1 cellular context compared by ENCODE assay signal in the genomic region with DNA sequence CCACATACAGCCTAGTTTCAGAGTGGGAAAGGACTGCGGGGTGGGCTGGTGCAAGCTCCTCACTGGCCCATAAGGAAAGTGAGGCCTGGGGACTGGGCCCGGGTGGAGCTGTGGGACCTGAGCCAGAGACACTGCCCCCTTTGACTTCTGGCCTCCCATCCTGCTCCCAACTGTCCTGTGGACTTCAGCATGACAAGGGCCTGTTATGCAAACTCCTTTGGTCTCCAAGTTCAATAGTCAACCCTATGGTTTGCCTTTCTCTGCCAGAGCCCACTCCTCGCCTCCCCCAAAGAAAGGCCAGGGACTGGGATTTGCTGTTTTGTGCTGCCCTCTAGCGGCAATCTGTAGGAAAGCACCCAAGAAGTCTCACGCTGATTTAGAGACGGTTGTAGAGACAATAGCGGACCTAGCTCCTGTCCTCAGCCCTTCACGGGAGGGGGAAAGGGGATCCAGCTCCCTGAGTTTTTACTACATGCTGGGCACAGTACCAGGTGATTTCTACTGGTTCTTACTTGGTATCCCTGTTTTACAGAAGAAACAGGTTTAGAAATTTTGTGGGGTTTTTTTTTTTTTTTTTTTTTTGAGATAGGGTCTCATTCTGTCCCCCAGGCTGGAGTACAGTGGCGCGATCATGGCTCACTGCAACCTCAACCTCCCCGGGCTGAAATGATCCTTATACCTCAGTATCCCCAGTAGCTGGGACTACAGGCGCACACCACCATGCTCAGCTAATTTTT.
TF ChIP-seq lines count a peak whose summit lies in the region.

No MANE protein-coding gene starts in this region.

TF ChIP-seq in K562, 482 proteins besides CTCF, POLR2A, EP300 and RAD21 (continued from another document and continues in another):
- TF ChIP-seq JUN (IDR thresholded peaks at IDR 0.05; ENCODE audit: borderline replicate concordance, low read depth, low read length) (0 out of 2 replicates have a peak, but pooled peaks have one; percentile 14), JUN (CRISPR knock-in tag; IDR thresholded peaks at IDR 0.05; ENCODE audit: borderline replicate concordance) (no peak), MAZ (CRISPR knock-in tag; conservative IDR thresholded peaks at IDR 0.05 in 1 of 2, IDR thresholded peaks at IDR 0.05 in 1 of 2) (0 out of 4 replicates have a peak, but pooled peaks of 1 of the 2 experiments have one; percentile 22), NFE2 (IDR thresholded peaks at IDR 0.05; ENCODE audit: low read depth) (no peak), POLR3G (IDR thresholded peaks at IDR 0.05; ENCODE audit: extremely low read depth, insufficient read length, insufficient replicate concordance) (no peak), GATAD2A (IDR thresholded peaks at IDR 0.05) (no peak), NFRKB (IDR thresholded peaks at IDR 0.05; ENCODE audit: low read depth) (no peak), JUNB (CRISPR knock-in tag; conservative IDR thresholded peaks at IDR 0.05) (no peak), PTTG1 (tag; IDR thresholded peaks at IDR 0.05; ENCODE audit: low read depth) (no peak), ZKSCAN8 (CRISPR knock-in tag; IDR thresholded peaks at IDR 0.05) (no peak), DMBX1 (CRISPR knock-in tag; IDR thresholded peaks at IDR 0.05; ENCODE audit: borderline replicate concordance) (no peak), HDGF (IDR thresholded peaks at IDR 0.05) (no peak), MXI1 (IDR thresholded peaks at IDR 0.05; ENCODE audit: low read depth, low read length) (no peak), SIN3A (IDR thresholded peaks at IDR 0.05; ENCODE audit: borderline replicate concordance in 2 of 2, control insufficient read depth in 1 of 2, low read depth in 2 of 2, low read length in 2 of 2) (no peak), ZNF175 (CRISPR knock-in tag; IDR thresholded peaks at IDR 0.05; ENCODE audit: low read depth) (no peak), SMARCA5 (IDR thresholded peaks at IDR 0.05) (no peak), SRF (CRISPR knock-in tag; IDR thresholded peaks at IDR 0.05) (no peak), ZNF384 (IDR thresholded peaks at IDR 0.05; ENCODE audit: low read depth, low read length) (peak; percentile 45; the same call in 1 of the 2 replicates), FUS (optimal IDR thresholded peaks at IDR 0.05; ENCODE audit: low read depth, low read length) (no peak), ZNF699 (CRISPR knock-in tag; IDR thresholded peaks at IDR 0.05; ENCODE audit: insufficient replicate concordance) (no peak), ZNF174 (CRISPR knock-in tag; IDR thresholded peaks at IDR 0.05) (no peak), MTF1 (CRISPR knock-in tag; IDR thresholded peaks at IDR 0.05; ENCODE audit: borderline replicate concordance) (no peak), HSF4 (CRISPR knock-in tag; IDR thresholded peaks at IDR 0.05; ENCODE audit: borderline replicate concordance) (no peak), NR2C1 (IDR thresholded peaks at IDR 0.05) (no peak), NR2C1 (tag; IDR thresholded peaks at IDR 0.05) (no peak), PURB (CRISPR knock-in tag; IDR thresholded peaks at IDR 0.05; ENCODE audit: low read depth) (no peak), RBM22 (IDR thresholded peaks at IDR 0.05; ENCODE audit: low read depth, low read length, poor library complexity, severe bottlenecking) (no peak), COPS2 (conservative IDR thresholded peaks at IDR 0.05) (no peak), XRCC5 (IDR thresholded peaks at IDR 0.05; ENCODE audit: low read depth, low read length) (peak; percentile 88; the same call in 1 of the 2 replicates), TBL1XR1 (IDR thresholded peaks at IDR 0.05; ENCODE audit: low read length in 2 of 2) (no peak)
- TF ChIP-seq, protein P1, sequence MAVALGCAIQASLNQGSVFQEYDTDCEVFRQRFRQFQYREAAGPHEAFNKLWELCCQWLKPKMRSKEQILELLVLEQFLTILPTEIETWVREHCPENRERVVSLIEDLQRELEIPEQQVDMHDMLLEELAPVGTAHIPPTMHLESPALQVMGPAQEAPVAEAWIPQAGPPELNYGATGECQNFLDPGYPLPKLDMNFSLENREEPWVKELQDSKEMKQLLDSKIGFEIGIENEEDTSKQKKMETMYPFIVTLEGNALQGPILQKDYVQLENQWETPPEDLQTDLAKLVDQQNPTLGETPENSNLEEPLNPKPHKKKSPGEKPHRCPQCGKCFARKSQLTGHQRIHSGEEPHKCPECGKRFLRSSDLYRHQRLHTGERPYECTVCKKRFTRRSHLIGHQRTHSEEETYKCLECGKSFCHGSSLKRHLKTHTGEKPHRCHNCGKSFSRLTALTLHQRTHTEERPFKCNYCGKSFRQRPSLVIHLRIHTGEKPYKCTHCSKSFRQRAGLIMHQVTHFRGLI (CRISPR knock-in tag; IDR thresholded peaks at IDR 0.05) = no peak
- TF ChIP-seq, protein P2, sequence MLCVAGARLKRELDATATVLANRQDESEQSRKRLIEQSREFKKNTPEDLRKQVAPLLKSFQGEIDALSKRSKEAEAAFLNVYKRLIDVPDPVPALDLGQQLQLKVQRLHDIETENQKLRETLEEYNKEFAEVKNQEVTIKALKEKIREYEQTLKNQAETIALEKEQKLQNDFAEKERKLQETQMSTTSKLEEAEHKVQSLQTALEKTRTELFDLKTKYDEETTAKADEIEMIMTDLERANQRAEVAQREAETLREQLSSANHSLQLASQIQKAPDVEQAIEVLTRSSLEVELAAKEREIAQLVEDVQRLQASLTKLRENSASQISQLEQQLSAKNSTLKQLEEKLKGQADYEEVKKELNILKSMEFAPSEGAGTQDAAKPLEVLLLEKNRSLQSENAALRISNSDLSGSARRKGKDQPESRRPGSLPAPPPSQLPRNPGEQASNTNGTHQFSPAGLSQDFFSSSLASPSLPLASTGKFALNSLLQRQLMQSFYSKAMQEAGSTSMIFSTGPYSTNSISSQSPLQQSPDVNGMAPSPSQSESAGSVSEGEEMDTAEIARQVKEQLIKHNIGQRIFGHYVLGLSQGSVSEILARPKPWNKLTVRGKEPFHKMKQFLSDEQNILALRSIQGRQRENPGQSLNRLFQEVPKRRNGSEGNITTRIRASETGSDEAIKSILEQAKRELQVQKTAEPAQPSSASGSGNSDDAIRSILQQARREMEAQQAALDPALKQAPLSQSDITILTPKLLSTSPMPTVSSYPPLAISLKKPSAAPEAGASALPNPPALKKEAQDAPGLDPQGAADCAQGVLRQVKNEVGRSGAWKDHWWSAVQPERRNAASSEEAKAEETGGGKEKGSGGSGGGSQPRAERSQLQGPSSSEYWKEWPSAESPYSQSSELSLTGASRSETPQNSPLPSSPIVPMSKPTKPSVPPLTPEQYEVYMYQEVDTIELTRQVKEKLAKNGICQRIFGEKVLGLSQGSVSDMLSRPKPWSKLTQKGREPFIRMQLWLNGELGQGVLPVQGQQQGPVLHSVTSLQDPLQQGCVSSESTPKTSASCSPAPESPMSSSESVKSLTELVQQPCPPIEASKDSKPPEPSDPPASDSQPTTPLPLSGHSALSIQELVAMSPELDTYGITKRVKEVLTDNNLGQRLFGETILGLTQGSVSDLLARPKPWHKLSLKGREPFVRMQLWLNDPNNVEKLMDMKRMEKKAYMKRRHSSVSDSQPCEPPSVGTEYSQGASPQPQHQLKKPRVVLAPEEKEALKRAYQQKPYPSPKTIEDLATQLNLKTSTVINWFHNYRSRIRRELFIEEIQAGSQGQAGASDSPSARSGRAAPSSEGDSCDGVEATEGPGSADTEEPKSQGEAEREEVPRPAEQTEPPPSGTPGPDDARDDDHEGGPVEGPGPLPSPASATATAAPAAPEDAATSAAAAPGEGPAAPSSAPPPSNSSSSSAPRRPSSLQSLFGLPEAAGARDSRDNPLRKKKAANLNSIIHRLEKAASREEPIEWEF (CRISPR knock-in tag; IDR thresholded peaks at IDR 0.05) = no peak
- TF ChIP-seq, protein P3, sequence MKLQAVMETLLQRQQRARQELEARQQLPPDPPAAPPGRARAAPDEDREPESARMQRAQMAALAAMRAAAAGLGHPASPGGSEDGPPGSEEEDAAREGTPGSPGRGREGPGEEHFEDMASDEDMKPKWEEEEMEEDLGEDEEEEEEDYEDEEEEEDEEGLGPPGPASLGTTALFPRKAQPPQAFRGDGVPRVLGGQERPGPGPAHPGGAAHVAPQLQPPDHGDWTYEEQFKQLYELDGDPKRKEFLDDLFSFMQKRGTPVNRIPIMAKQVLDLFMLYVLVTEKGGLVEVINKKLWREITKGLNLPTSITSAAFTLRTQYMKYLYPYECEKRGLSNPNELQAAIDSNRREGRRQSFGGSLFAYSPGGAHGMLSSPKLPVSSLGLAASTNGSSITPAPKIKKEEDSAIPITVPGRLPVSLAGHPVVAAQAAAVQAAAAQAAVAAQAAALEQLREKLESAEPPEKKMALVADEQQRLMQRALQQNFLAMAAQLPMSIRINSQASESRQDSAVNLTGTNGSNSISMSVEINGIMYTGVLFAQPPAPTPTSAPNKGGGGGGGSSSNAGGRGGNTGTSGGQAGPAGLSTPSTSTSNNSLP (IDR thresholded peaks at IDR 0.05; ENCODE audit: borderline replicate concordance, low read depth, low read length) = no peak
- TF ChIP-seq, protein P4, sequence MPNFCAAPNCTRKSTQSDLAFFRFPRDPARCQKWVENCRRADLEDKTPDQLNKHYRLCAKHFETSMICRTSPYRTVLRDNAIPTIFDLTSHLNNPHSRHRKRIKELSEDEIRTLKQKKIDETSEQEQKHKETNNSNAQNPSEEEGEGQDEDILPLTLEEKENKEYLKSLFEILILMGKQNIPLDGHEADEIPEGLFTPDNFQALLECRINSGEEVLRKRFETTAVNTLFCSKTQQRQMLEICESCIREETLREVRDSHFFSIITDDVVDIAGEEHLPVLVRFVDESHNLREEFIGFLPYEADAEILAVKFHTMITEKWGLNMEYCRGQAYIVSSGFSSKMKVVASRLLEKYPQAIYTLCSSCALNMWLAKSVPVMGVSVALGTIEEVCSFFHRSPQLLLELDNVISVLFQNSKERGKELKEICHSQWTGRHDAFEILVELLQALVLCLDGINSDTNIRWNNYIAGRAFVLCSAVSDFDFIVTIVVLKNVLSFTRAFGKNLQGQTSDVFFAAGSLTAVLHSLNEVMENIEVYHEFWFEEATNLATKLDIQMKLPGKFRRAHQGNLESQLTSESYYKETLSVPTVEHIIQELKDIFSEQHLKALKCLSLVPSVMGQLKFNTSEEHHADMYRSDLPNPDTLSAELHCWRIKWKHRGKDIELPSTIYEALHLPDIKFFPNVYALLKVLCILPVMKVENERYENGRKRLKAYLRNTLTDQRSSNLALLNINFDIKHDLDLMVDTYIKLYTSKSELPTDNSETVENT (CRISPR knock-in tag; IDR thresholded peaks at IDR 0.05) = no peak
- TF ChIP-seq, protein P5, sequence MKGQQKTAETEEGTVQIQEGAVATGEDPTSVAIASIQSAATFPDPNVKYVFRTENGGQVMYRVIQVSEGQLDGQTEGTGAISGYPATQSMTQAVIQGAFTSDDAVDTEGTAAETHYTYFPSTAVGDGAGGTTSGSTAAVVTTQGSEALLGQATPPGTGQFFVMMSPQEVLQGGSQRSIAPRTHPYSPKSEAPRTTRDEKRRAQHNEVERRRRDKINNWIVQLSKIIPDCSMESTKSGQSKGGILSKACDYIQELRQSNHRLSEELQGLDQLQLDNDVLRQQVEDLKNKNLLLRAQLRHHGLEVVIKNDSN (CRISPR knock-in tag; IDR thresholded peaks at IDR 0.05) = no peak
- TF ChIP-seq, protein P6, sequence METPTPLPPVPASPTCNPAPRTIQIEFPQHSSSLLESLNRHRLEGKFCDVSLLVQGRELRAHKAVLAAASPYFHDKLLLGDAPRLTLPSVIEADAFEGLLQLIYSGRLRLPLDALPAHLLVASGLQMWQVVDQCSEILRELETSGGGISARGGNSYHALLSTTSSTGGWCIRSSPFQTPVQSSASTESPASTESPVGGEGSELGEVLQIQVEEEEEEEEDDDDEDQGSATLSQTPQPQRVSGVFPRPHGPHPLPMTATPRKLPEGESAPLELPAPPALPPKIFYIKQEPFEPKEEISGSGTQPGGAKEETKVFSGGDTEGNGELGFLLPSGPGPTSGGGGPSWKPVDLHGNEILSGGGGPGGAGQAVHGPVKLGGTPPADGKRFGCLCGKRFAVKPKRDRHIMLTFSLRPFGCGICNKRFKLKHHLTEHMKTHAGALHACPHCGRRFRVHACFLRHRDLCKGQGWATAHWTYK (CRISPR knock-in tag; IDR thresholded peaks at IDR 0.05) = no peak
- TF ChIP-seq, protein P7, sequence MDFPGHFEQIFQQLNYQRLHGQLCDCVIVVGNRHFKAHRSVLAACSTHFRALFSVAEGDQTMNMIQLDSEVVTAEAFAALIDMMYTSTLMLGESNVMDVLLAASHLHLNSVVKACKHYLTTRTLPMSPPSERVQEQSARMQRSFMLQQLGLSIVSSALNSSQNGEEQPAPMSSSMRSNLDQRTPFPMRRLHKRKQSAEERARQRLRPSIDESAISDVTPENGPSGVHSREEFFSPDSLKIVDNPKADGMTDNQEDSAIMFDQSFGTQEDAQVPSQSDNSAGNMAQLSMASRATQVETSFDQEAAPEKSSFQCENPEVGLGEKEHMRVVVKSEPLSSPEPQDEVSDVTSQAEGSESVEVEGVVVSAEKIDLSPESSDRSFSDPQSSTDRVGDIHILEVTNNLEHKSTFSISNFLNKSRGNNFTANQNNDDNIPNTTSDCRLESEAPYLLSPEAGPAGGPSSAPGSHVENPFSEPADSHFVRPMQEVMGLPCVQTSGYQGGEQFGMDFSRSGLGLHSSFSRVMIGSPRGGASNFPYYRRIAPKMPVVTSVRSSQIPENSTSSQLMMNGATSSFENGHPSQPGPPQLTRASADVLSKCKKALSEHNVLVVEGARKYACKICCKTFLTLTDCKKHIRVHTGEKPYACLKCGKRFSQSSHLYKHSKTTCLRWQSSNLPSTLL (IDR thresholded peaks at IDR 0.05) = no peak
- TF ChIP-seq, protein P8, sequence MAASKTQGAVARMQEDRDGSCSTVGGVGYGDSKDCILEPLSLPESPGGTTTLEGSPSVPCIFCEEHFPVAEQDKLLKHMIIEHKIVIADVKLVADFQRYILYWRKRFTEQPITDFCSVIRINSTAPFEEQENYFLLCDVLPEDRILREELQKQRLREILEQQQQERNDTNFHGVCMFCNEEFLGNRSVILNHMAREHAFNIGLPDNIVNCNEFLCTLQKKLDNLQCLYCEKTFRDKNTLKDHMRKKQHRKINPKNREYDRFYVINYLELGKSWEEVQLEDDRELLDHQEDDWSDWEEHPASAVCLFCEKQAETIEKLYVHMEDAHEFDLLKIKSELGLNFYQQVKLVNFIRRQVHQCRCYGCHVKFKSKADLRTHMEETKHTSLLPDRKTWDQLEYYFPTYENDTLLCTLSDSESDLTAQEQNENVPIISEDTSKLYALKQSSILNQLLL (CRISPR knock-in tag; IDR thresholded peaks at IDR 0.05; ENCODE audit: borderline replicate concordance) = no peak
